1 cellular context compared by ENCODE assay signal in the genomic region with DNA sequence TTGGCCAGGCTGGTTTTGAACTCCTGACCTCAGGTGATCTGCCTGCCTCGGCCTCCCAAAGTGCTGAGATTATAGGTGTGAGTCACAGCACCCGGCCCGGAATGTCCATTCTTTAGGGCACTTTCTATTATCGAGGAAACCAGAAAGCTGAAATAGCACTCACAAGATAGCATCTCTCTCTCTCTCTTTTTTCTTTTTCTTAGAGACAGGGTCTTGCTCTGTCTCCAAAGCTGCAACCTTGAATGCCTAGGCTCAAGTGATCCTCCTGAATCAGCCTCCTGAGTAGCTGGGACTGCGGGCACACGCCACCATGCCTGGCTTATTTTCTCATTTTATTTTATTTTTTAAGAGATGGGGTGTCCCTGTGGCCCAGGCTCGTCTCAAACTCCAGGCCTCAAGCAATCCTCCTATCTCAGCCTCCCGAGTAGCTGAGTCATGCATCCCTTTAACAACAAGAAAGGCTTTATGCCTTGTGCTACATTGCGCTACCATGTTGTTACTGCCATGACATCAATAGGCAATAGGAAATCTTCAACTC.
TF ChIP-seq lines count a peak whose summit lies in the region.

No MANE protein-coding gene starts in this region.

TF ChIP-seq in K562, 482 proteins besides CTCF, POLR2A, EP300 and RAD21 (continued from another document and continues in another):
- 0 out of 2 replicates have a peak, but pooled peaks have one; percentile 27 for TF ChIP-seq MTA2 (IDR thresholded peaks at IDR 0.05; ENCODE audit: low read depth)
- no peak for TF ChIP-seq ASH1L (IDR thresholded peaks at IDR 0.05; ENCODE audit: borderline replicate concordance, low read depth, partially characterized antibody)
- TF ChIP-seq PCBP2 (IDR thresholded peaks at IDR 0.05; ENCODE audit: low read depth, low read length, poor library complexity, severe bottlenecking) = no peak
- TF ChIP-seq NFXL1 (CRISPR knock-in tag; IDR thresholded peaks at IDR 0.05) = no peak
- 0 out of 4 replicates have a peak, but pooled peaks of 1 of the 2 experiments have one; percentile 17 for TF ChIP-seq NRF1 (conservative IDR thresholded peaks at IDR 0.05 in 1 of 2, IDR thresholded peaks at IDR 0.05 in 1 of 2)
- TF ChIP-seq CXXC5 (CRISPR knock-in tag; IDR thresholded peaks at IDR 0.05) = peak; percentile 20; the same call in 1 of the 2 replicates
- TF ChIP-seq FOXA1 (IDR thresholded peaks at IDR 0.05; ENCODE audit: borderline replicate concordance) = no peak
- TF ChIP-seq ZNF212 (CRISPR knock-in tag; IDR thresholded peaks at IDR 0.05) = no peak
- TF ChIP-seq POLR2H (tag; IDR thresholded peaks at IDR 0.05; ENCODE audit: low read depth) = no peak
- no peak for TF ChIP-seq ZNF77 (CRISPR knock-in tag; IDR thresholded peaks at IDR 0.05)
- TF ChIP-seq, protein P1, sequence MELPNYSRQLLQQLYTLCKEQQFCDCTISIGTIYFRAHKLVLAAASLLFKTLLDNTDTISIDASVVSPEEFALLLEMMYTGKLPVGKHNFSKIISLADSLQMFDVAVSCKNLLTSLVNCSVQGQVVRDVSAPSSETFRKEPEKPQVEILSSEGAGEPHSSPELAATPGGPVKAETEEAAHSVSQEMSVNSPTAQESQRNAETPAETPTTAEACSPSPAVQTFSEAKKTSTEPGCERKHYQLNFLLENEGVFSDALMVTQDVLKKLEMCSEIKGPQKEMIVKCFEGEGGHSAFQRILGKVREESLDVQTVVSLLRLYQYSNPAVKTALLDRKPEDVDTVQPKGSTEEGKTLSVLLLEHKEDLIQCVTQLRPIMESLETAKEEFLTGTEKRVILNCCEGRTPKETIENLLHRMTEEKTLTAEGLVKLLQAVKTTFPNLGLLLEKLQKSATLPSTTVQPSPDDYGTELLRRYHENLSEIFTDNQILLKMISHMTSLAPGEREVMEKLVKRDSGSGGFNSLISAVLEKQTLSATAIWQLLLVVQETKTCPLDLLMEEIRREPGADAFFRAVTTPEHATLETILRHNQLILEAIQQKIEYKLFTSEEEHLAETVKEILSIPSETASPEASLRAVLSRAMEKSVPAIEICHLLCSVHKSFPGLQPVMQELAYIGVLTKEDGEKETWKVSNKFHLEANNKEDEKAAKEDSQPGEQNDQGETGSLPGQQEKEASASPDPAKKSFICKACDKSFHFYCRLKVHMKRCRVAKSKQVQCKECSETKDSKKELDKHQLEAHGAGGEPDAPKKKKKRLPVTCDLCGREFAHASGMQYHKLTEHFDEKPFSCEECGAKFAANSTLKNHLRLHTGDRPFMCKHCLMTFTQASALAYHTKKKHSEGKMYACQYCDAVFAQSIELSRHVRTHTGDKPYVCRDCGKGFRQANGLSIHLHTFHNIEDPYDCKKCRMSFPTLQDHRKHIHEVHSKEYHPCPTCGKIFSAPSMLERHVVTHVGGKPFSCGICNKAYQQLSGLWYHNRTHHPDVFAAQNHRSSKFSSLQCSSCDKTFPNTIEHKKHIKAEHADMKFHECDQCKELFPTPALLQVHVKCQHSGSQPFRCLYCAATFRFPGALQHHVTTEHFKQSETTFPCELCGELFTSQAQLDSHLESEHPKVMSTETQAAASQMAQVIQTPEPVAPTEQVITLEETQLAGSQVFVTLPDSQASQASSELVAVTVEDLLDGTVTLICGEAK (IDR thresholded peaks at IDR 0.05) = peak; percentile 69
- TF ChIP-seq, protein P1 (CRISPR knock-in tag; IDR thresholded peaks at IDR 0.05) = no peak
- peak; percentile 82 for TF ChIP-seq FOSL1 (tag; conservative IDR thresholded peaks at IDR 0.05)
- TF ChIP-seq FOXM1 (IDR thresholded peaks at IDR 0.05; ENCODE audit: low read depth) = peak; percentile 29; the same call in 1 of the 2 replicates
- no peak for TF ChIP-seq FOXM1 (CRISPR knock-in tag; IDR thresholded peaks at IDR 0.05; ENCODE audit: low read depth)
- TF ChIP-seq, protein P2, sequence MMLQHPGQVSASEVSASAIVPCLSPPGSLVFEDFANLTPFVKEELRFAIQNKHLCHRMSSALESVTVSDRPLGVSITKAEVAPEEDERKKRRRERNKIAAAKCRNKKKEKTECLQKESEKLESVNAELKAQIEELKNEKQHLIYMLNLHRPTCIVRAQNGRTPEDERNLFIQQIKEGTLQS (IDR thresholded peaks at IDR 0.05) = peak; percentile 78
- TF ChIP-seq, protein P2 (CRISPR knock-in tag; conservative IDR thresholded peaks at IDR 0.05) = 0 out of 2 replicates have a peak, but pooled peaks have one; percentile 42
- TF ChIP-seq NFE2L1 (tag; IDR thresholded peaks at IDR 0.05; ENCODE audit: borderline replicate concordance, low read depth) = peak; percentile 42
- no peak for TF ChIP-seq U2AF2 (optimal IDR thresholded peaks at IDR 0.05; ENCODE audit: low read depth, low read length)
- TF ChIP-seq RBM15 (IDR thresholded peaks at IDR 0.05; ENCODE audit: insufficient read depth, low read length) = no peak
- TF ChIP-seq ZNF778 (CRISPR knock-in tag; IDR thresholded peaks at IDR 0.05) = no peak
- TF ChIP-seq FOXP1 (CRISPR knock-in tag; IDR thresholded peaks at IDR 0.05) = no peak
- no peak for TF ChIP-seq SIN3B (IDR thresholded peaks at IDR 0.05; ENCODE audit: low read depth)
- TF ChIP-seq EHMT2 (IDR thresholded peaks at IDR 0.05) = peak; percentile 82
- no peak for TF ChIP-seq ZNF311 (CRISPR knock-in tag; IDR thresholded peaks at IDR 0.05)
- TF ChIP-seq NCOA4 (IDR thresholded peaks at IDR 0.05; ENCODE audit: partially characterized antibody) = no peak
- peak; percentile 74 for TF ChIP-seq MAFK (IDR thresholded peaks at IDR 0.05; ENCODE audit: low read length)
- TF ChIP-seq SMAD4 (CRISPR knock-in tag; conservative IDR thresholded peaks at IDR 0.05) = 0 out of 2 replicates have a peak, but pooled peaks have one; percentile 63
- TF ChIP-seq FOXK2 (conservative IDR thresholded peaks at IDR 0.05 in 1 of 2, IDR thresholded peaks at IDR 0.05 in 1 of 2; ENCODE audit: low read depth in 2 of 2) = peak; percentile 79 to 89
- TF ChIP-seq ZNF133 (CRISPR knock-in tag; IDR thresholded peaks at IDR 0.05) = no peak
- no peak for TF ChIP-seq FUS (optimal IDR thresholded peaks at IDR 0.05; ENCODE audit: low read depth, low read length)
- no peak for TF ChIP-seq PTRF (tag; IDR thresholded peaks at IDR 0.05)
- TF ChIP-seq SMARCE1 (IDR thresholded peaks at IDR 0.05) = peak; percentile 92
- TF ChIP-seq ILK (tag; IDR thresholded peaks at IDR 0.05; ENCODE audit: borderline replicate concordance, low read depth) = no peak
- TF ChIP-seq NONO (IDR thresholded peaks at IDR 0.05; ENCODE audit: low read depth in 2 of 2, low read length in 1 of 2) = no peak
- TF ChIP-seq SOX6 (IDR thresholded peaks at IDR 0.05) = peak; percentile 82
- peak; percentile 95 for TF ChIP-seq DPF2 (IDR thresholded peaks at IDR 0.05)
- peak; percentile 49; the same call in 1 of the 2 replicates for TF ChIP-seq MTA3 (IDR thresholded peaks at IDR 0.05; ENCODE audit: borderline replicate concordance)
- no peak for TF ChIP-seq YY1 (IDR thresholded peaks at IDR 0.05; ENCODE audit: borderline replicate concordance in 1 of 3, control insufficient read depth in 1 of 3, extremely low read depth in 1 of 3, insufficient read depth in 3 of 3, insufficient read length in 1 of 3, insufficient replicate concordance in 2 of 3, low read depth in 1 of 3, low read length in 2 of 3)
- peak; percentile 26; the same call in 1 of the 2 replicates for TF ChIP-seq NCOA1 (IDR thresholded peaks at IDR 0.05; ENCODE audit: low read depth)
- TF ChIP-seq BCOR (IDR thresholded peaks at IDR 0.05) = peak; percentile 67
- no peak for TF ChIP-seq SMAD1 (IDR thresholded peaks at IDR 0.05; ENCODE audit: low read depth, low read length, partially characterized antibody)
- no peak for TF ChIP-seq PHB (CRISPR knock-in tag; IDR thresholded peaks at IDR 0.05)
- TF ChIP-seq ZNF197 (CRISPR knock-in tag; IDR thresholded peaks at IDR 0.05; ENCODE audit: low read depth) = no peak
- TF ChIP-seq SIRT6 (IDR thresholded peaks at IDR 0.05; ENCODE audit: low read depth, low read length) = no peak
- TF ChIP-seq CC2D1A (IDR thresholded peaks at IDR 0.05) = peak; percentile 37; the same call in 1 of the 2 replicates
- TF ChIP-seq HNRNPUL1 (IDR thresholded peaks at IDR 0.05; ENCODE audit: low read length) = no peak
- TF ChIP-seq ZNF184 (CRISPR knock-in tag; IDR thresholded peaks at IDR 0.05) = no peak
- TF ChIP-seq CBFA2T2 (conservative IDR thresholded peaks at IDR 0.05) = peak; percentile 58
- no peak for TF ChIP-seq SUPT5H (IDR thresholded peaks at IDR 0.05)
- no peak for TF ChIP-seq TSC22D4 (tag; IDR thresholded peaks at IDR 0.05)
- peak; percentile 89 for TF ChIP-seq ZNF316 (IDR thresholded peaks at IDR 0.05)
- TF ChIP-seq MNT (conservative IDR thresholded peaks at IDR 0.05) = peak; percentile 16 to 45; a peak in 1 of 4 replicates
- TF ChIP-seq HSF4 (CRISPR knock-in tag; IDR thresholded peaks at IDR 0.05; ENCODE audit: borderline replicate concordance) = no peak
- TF ChIP-seq, protein P3, sequence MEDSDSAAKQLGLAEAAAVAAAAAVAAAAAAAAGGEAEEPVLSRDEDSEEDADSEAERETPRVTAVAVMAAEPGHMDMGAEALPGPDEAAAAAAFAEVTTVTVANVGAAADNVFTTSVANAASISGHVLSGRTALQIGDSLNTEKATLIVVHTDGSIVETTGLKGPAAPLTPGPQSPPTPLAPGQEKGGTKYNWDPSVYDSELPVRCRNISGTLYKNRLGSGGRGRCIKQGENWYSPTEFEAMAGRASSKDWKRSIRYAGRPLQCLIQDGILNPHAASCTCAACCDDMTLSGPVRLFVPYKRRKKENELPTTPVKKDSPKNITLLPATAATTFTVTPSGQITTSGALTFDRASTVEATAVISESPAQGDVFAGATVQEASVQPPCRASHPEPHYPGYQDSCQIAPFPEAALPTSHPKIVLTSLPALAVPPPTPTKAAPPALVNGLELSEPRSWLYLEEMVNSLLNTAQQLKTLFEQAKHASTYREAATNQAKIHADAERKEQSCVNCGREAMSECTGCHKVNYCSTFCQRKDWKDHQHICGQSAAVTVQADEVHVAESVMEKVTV (CRISPR knock-in tag; IDR thresholded peaks at IDR 0.05) = no peak
- peak; percentile 53; the same call in 1 of the 2 replicates for TF ChIP-seq LEF1 (IDR thresholded peaks at IDR 0.05)
- no peak for TF ChIP-seq ETV6 (IDR thresholded peaks at IDR 0.05; ENCODE audit: borderline replicate concordance in 1 of 2, low read depth in 2 of 2, low read length in 1 of 2)
- no peak for TF ChIP-seq ETV6 (CRISPR knock-in tag; IDR thresholded peaks at IDR 0.05; ENCODE audit: borderline replicate concordance)
- TF ChIP-seq MEF2D (tag; conservative IDR thresholded peaks at IDR 0.05; ENCODE audit: low read depth) = no peak
- peak; percentile 36; the same call in 1 of the 2 replicates for TF ChIP-seq ZBTB33 (CRISPR knock-in tag; IDR thresholded peaks at IDR 0.05)
- TF ChIP-seq L3MBTL2 (IDR thresholded peaks at IDR 0.05) = peak; percentile 51
- no peak for TF ChIP-seq ZNF143 (CRISPR knock-in tag; IDR thresholded peaks at IDR 0.05)
